28 cellular contexts compared by ENCODE assay signal in the genomic region with DNA sequence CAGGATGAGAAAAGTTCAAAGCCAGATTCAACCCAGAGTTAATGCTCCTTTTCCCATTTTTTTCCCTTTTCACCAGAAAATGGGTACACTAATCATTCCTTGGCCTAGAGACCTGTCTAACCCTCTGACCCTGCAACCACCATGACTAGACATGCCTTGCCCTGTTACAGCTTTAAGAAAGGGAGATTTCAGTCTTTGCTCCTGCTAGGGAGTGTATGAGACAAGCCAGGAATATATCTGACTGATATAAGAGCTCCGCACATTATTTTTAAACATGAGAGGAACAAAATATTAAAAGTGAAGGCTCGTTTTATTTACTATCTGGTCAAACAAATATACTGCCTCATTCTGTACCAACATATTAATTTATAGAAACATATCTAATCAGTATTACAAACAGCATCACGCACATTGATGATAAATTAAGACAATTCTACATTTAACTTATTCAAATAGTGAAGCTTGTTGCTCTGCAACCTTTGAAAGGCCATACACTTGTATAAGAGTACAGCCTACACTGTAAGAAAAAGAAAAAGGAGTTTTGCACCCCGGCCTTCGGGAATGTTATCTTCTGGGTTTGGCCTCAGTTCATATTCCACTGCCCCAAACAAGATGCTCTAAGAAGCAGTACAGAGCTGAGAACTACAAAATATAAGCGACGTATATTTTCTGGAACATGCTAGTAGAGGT.
"Had no signal": no experiment of that assay in that cellular context is flagged by ENCODE, and none has a peak within 500 bp of the region (broad histone marks: within the 10 kb centered on the region; RNA-seq: fewer than 3 reads in every experiment).

No MANE protein-coding gene starts in this region.

- H3K9me3 Mint-ChIP-seq: activated CD4-positive, alpha-beta memory T cell treated with anti-CD3 and anti-CD28 coated beads, Interleukin-2, amount 10 ng/mL, durations not matched to agents 7 days and 5 days; activated naive CD4-positive, alpha-beta T cell treated with anti-CD3 and anti-CD28 coated beads, Interleukin-2, amount 10 ng/mL, durations not matched to agents 7 days and 5 days; activated naive CD8-positive, alpha-beta T cell treated with anti-CD3 and anti-CD28 coated beads, Interleukin-2, amount 50 U/mL, for 24 hours; IgD-negative memory B cell had no signal

- H3K27me3 ChIP-seq: brain microvascular endothelial cell, MG63 had no signal

- H3K9me3 ChIP-seq: MG63 had no signal

- H3K4me3 Mint-ChIP-seq: activated CD4-positive, alpha-beta memory T cell treated with anti-CD3 and anti-CD28 coated beads, Interleukin-2, amount 10 ng/mL, durations not matched to agents 7 days and 5 days; activated CD8-positive, alpha-beta memory T cell treated with anti-CD3 and anti-CD28 coated beads, Interleukin-2, amount 10 ng/mL, durations not matched to agents 7 days and 5 days; activated naive CD4-positive, alpha-beta T cell treated with anti-CD3 and anti-CD28 coated beads, Interleukin-2, amount 10 ng/mL, durations not matched to agents 7 days and 5 days; activated naive CD8-positive, alpha-beta T cell; activated naive CD8-positive, alpha-beta T cell treated with anti-CD3 and anti-CD28 coated beads, Interleukin-2, amount 50 U/mL, for 24 hours; IgD-negative memory B cell had no signal

- H3K4me1 Mint-ChIP-seq: activated CD4-positive, alpha-beta memory T cell treated with anti-CD3 and anti-CD28 coated beads, Interleukin-2, amount 10 ng/mL, durations not matched to agents 7 days and 5 days; activated CD8-positive, alpha-beta memory T cell treated with anti-CD3 and anti-CD28 coated beads, Interleukin-2, amount 10 ng/mL, durations not matched to agents 7 days and 5 days; activated naive CD4-positive, alpha-beta T cell treated with anti-CD3 and anti-CD28 coated beads, Interleukin-2, amount 10 ng/mL, durations not matched to agents 7 days and 5 days; activated naive CD8-positive, alpha-beta T cell treated with anti-CD3 and anti-CD28 coated beads, Interleukin-2, amount 50 U/mL, for 24 hours; IgD-negative memory B cell had no signal

- H3K27ac Mint-ChIP-seq: activated CD4-positive, alpha-beta memory T cell treated with anti-CD3 and anti-CD28 coated beads, Interleukin-2, amount 10 ng/mL, durations not matched to agents 7 days and 5 days; activated CD8-positive, alpha-beta memory T cell treated with anti-CD3 and anti-CD28 coated beads, Interleukin-2, amount 10 ng/mL, durations not matched to agents 7 days and 5 days; activated naive CD4-positive, alpha-beta T cell treated with anti-CD3 and anti-CD28 coated beads, Interleukin-2, amount 10 ng/mL, durations not matched to agents 7 days and 5 days; activated naive CD8-positive, alpha-beta T cell; activated naive CD8-positive, alpha-beta T cell treated with anti-CD3 and anti-CD28 coated beads, Interleukin-2, amount 50 U/mL, for 24 hours; IgD-negative memory B cell had no signal

- H3K36me3 Mint-ChIP-seq: activated naive CD4-positive, alpha-beta T cell treated with anti-CD3 and anti-CD28 coated beads, Interleukin-2, amount 10 ng/mL, durations not matched to agents 7 days and 5 days had no signal

- DNase-seq: activated CD4-positive, alpha-beta memory T cell treated with anti-CD3 and anti-CD28 coated beads, Interleukin-2, amount 10 ng/mL, durations not matched to agents 7 days and 5 days; activated CD4-positive, alpha-beta T cell treated with anti-CD3 and anti-CD28 coated beads for 1 hour; activated CD4-positive, alpha-beta T cell treated with anti-CD3 and anti-CD28 coated beads for 48 hours; activated CD4-positive, CD25-positive, alpha-beta regulatory T cell; activated CD8-positive, alpha-beta memory T cell treated with anti-CD3 and anti-CD28 coated beads for 24 hours; activated CD8-positive, alpha-beta memory T cell treated with anti-CD3 and anti-CD28 coated beads, Interleukin-2, amount 10 ng/mL, durations not matched to agents 7 days and 5 days; activated CD8-positive, alpha-beta memory T cell treated with anti-CD3 and anti-CD28 coated beads, Interleukin-2, amount 50 U/mL, for 48 hours; activated effector memory CD4-positive, alpha-beta T cell treated with Interleukin-2 at 50 U/mL for 16 hours; activated naive CD4-positive, alpha-beta T cell treated with anti-CD3 and anti-CD28 coated beads, Interleukin-2, amount 10 ng/mL, durations not matched to agents 7 days and 5 days; activated naive CD8-positive, alpha-beta T cell treated with anti-CD3 and anti-CD28 coated beads, Interleukin-2, amount 50 U/mL, for 24 hours; activated T-cell treated with anti-CD3 and anti-CD28 coated beads, Interleukin-2, amount 50 U/mL, for 48 hours; anterior cingulate cortex; brain microvascular endothelial cell; Kasumi-1; KG1; MG63; NCI-H1048; NCI-H1105 treated with DMSO at 0.1 percent for 48 hours; NCI-H1436; NCI-H1694 treated with DMSO at 0.1 percent for 48 hours; NCI-H2029; NCI-H345; NCI-H524 treated with DMSO at 0.1 percent for 48 hours; T1000; WERI-Rb-1 had no signal

- H3K36me3 ChIP-seq: brain microvascular endothelial cell, MG63, WERI-Rb-1 had no signal

- ATAC-seq: activated CD8-positive, alpha-beta memory T cell treated with anti-CD3 and anti-CD28 coated beads, Interleukin-2, amount 10 ng/mL, durations not matched to agents 7 days and 5 days; activated naive CD8-positive, alpha-beta T cell treated with anti-CD3 and anti-CD28 coated beads, Interleukin-2, amount 50 U/mL, for 24 hours; Panc1 had no signal

- H3K27ac ChIP-seq: brain microvascular endothelial cell, WERI-Rb-1 had no signal

- H3K4me3 ChIP-seq: MG63 had no signal

- H3K27me3 Mint-ChIP-seq: activated CD4-positive, alpha-beta memory T cell treated with anti-CD3 and anti-CD28 coated beads, Interleukin-2, amount 10 ng/mL, durations not matched to agents 7 days and 5 days; activated CD8-positive, alpha-beta memory T cell treated with anti-CD3 and anti-CD28 coated beads, Interleukin-2, amount 10 ng/mL, durations not matched to agents 7 days and 5 days; activated naive CD4-positive, alpha-beta T cell treated with anti-CD3 and anti-CD28 coated beads, Interleukin-2, amount 10 ng/mL, durations not matched to agents 7 days and 5 days; activated naive CD8-positive, alpha-beta T cell; activated naive CD8-positive, alpha-beta T cell treated with anti-CD3 and anti-CD28 coated beads, Interleukin-2, amount 50 U/mL, for 24 hours; IgD-negative memory B cell had no signal
